ENCODE assay signal across 1 cellular context in the genomic region with DNA sequence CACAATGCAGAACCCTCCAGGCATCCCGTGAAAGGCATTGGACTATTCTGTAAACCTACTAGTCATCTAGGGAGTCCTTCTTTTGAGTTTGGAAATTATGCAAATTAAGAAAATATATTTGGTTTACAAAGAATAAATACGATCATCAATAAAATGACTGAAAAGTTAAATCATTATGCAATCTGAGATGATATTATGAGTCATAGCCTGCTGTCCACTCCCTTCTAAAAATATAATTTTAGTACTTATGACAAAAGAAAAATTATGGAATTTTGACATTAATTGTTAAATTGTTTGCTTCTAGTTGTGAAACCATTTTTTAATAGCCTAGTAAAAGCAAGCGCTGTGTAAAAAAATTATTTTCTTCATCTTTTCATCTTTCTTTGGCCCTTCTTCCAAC.
TF ChIP-seq lines count a peak whose summit lies in the region.

No MANE protein-coding gene starts in this region.

TF ChIP-seq in endothelial cell of umbilical vein, 7 proteins besides CTCF, POLR2A, EP300 and RAD21:
- TF ChIP-seq JUN (IDR thresholded peaks at IDR 0.05; ENCODE audit: borderline replicate concordance, insufficient read depth, insufficient read length, low read depth), result peak; percentile 21
- TF ChIP-seq FOS (IDR thresholded peaks at IDR 0.05; ENCODE audit: borderline replicate concordance, insufficient read depth, low read length), result peak; percentile 22
- no peak for TF ChIP-seq EZH2 (IDR thresholded peaks at IDR 0.05; ENCODE audit: borderline replicate concordance, low read depth, low read length, severe bottlenecking)
- no peak for TF ChIP-seq MYC (IDR thresholded peaks at IDR 0.05; ENCODE audit: low read depth, low read length)
- no peak for TF ChIP-seq POLR2AphosphoS5 (IDR thresholded peaks at IDR 0.05; ENCODE audit: insufficient read depth, low read depth, low read length)
- no peak for TF ChIP-seq GATA2 (IDR thresholded peaks at IDR 0.05; ENCODE audit: insufficient read depth, insufficient read length, low read depth, low read length)
- TF ChIP-seq, protein P1, sequence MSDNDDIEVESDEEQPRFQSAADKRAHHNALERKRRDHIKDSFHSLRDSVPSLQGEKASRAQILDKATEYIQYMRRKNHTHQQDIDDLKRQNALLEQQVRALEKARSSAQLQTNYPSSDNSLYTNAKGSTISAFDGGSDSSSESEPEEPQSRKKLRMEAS (IDR thresholded peaks at IDR 0.05; ENCODE audit: insufficient read depth, insufficient read length), result no peak
